In the genomic region with DNA sequence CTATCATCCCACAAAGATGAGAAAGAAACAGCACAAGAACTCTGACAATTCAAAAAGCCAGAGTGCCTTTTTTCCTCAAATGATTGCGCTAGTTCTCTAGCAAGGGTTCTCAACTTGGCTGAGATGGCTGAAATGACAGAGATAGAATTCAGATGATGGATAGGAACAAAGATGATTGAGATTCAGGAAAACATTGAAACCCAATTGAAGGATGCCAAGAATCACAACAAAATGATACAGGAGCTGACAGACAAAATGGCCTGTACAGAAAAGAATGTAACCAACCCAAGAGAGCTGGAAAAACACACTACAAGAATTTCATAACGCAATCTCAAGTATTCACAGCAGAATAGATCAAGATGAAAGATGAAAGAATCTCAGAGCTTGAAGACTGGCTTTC, we compare ENCODE assay signal across 4 cellular contexts.
"Had no signal": no experiment of that assay in that cellular context is flagged by ENCODE, and none has a peak within 500 bp of the region (broad histone marks: within the 10 kb centered on the region; RNA-seq: fewer than 3 reads in every experiment).

No MANE protein-coding gene starts in this region.

- DNase-seq: H9, HCEC 1CT, KBM-7 had no signal

- H3K4me3 ChIP-seq: GM23338 had no signal
